ENCODE assay signal across 18 cellular contexts in genomic region chr2:193542762-193543161, GRCh38.
DNase-seq lines count a peak whose midpoint lies in the region; ATAC-seq and TF ChIP-seq lines count a peak whose summit lies in the region.
"Had no signal": no experiment of that assay in that cellular context is flagged by ENCODE, and none has a peak within 500 bp of the region (broad histone marks: within the 10 kb centered on the region; RNA-seq: fewer than 3 reads in every experiment).

No MANE protein-coding gene starts in this region.

- DNase-seq in COR-L47 (lab: John Stamatoyannopoulos, UW) (peak; percentile 35), LHCN-M2 (ENCODE audit: low read depth) (peak; percentile 40), NCI-H748 (lab: John Stamatoyannopoulos, UW; ENCODE audit: unreplicated experiment) (peak; percentile 88), C1 segment of cervical spinal cord (lab: John Stamatoyannopoulos, UW) (no peak), ecto neural progenitor cell (ENCODE audit: low spot score) (no peak), spleen (no peak)
- DNase-seq in activated naive CD4-positive, alpha-beta T cell treated with Interleukin-2 at 50 U/mL for 16 hours: no peak
- DNase-seq: activated CD4-positive, CD25-positive, alpha-beta regulatory T cell treated with anti-CD3 and anti-CD28 coated beads, Interleukin-2, amount 50 U/mL, for 72 hours; adrenal gland; KBM-7; NCI-H1105; NCI-H526; stimulated activated CD8-positive, alpha-beta memory T cell treated with anti-CD3 and anti-CD28 coated beads, Interleukin-4, amount 100 ng/mL, for 48 hours had no signal

- H3K27ac ChIP-seq in spleen: no peak overlapping the region
- H3K27ac ChIP-seq: adrenal gland, esophagus muscularis mucosa, vagina had no signal

- TF ChIP-seq CTCF in spleen (IDR thresholded peaks at IDR 0.05 in 8 of 11, conservative IDR thresholded peaks at IDR 0.05 in 3 of 11): no peak

- no peaks in the 10 kb centered on the region for H3K36me3 ChIP-seq in spleen
- H3K36me3 ChIP-seq: adrenal gland, esophagus muscularis mucosa, vagina had no signal

- H3K4me3 ChIP-seq in spleen: no peak overlapping the region
- H3K4me3 ChIP-seq: adrenal gland, esophagus muscularis mucosa, GM23338, vagina had no signal

- H3K9me3 ChIP-seq in spleen: peaks cover 0 to 14% (median 6%) of the 10 kb centered on the region in 8 donors
- H3K9me3 ChIP-seq: adrenal gland, esophagus muscularis mucosa, vagina had no signal

- 57 to 77% (median 71%) methylated on average over 3 of the region's 3 CpGs for WGBS in spleen, 5 donors

- TF ChIP-seq POLR2A in spleen (IDR thresholded peaks at IDR 0.05): no peak

- no peaks in the 10 kb centered on the region for H3K27me3 ChIP-seq in spleen (replicated peaks in 1 of 7)
- H3K27me3 ChIP-seq: adrenal gland, esophagus muscularis mucosa, vagina had no signal

- no peaks in the 10 kb centered on the region for H3K4me1 ChIP-seq in spleen
- H3K4me1 ChIP-seq: adrenal gland, esophagus muscularis mucosa, vagina had no signal

- ATAC-seq in GM18861 (IDR thresholded peaks at IDR 0.05; ENCODE audit: unreplicated experiment): peak; percentile 38
- ATAC-seq: GM23338, SK-N-SH treated with all-trans-retinoic acid at 6 μM for 48 hours had no signal

- intact Hi-C loops in spleen (cut with DNase I; ENCODE audit: low total_unique reads): no loop called here

Comparison
In these comparisons a context has a peak if more than half of its experiments do, and no peak if none do; other contexts are left out.
1. DNase-seq: peak in COR-L47 (single experiment), LHCN-M2 (single experiment) and NCI-H748 (single experiment); none in C1 segment of cervical spinal cord (0 of 14), activated naive CD4-positive, alpha-beta T cell treated with Interleukin-2 at 50 U/mL for 16 hours (single experiment), ecto neural progenitor cell (single experiment) and spleen (single experiment).